In the genomic region with DNA sequence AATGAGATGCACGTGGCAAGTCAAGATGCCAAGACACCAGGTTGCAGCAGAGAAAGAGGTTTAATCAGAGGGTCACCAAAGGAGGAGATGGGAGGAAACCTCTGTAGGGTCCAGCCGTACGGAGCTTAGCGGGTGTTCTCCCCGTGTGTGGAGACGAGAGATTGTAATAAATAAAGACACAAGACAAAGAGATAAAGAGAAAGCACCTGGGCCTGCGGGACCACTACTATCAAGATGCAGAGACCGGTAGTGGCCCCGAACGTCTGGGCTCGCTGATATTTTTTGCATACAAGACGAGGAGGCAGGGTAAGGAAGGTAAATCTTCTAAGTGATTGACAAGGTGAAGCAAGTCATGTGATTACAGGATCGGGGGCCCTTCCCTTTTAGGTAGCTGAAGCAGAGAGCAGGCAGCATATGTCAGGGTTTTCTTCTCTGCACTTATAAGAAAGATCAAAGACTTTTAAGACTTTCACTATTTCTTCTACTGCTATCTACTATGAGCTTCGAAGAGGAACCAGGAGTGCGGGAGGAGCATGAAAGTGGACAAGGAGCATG, we compare ENCODE assay signal across 1 cellular context.
A peak's percentile ranks its signal among the peaks of the same experiment; 100 is the strongest.
TF ChIP-seq lines count a peak whose summit lies in the region.

No MANE protein-coding gene starts in this region.

TF ChIP-seq in K562, 482 proteins besides CTCF, POLR2A, EP300 and RAD21 (continued from another document):
- TF ChIP-seq, protein P1, sequence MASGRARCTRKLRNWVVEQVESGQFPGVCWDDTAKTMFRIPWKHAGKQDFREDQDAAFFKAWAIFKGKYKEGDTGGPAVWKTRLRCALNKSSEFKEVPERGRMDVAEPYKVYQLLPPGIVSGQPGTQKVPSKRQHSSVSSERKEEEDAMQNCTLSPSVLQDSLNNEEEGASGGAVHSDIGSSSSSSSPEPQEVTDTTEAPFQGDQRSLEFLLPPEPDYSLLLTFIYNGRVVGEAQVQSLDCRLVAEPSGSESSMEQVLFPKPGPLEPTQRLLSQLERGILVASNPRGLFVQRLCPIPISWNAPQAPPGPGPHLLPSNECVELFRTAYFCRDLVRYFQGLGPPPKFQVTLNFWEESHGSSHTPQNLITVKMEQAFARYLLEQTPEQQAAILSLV (tag; IDR thresholded peaks at IDR 0.05): no peak
- TF ChIP-seq SNRNP70 (optimal IDR thresholded peaks at IDR 0.05; ENCODE audit: low read depth, low read length) (no peak), ZNF239 (CRISPR knock-in tag; IDR thresholded peaks at IDR 0.05) (no peak), MTA2 (IDR thresholded peaks at IDR 0.05; ENCODE audit: low read depth) (peak; percentile 26; the same call in 1 of the 2 replicates), RBM34 (IDR thresholded peaks at IDR 0.05; ENCODE audit: borderline replicate concordance, insufficient read depth, low read length) (no peak), ZNF431 (CRISPR knock-in tag; IDR thresholded peaks at IDR 0.05) (no peak), MCM2 (IDR thresholded peaks at IDR 0.05; ENCODE audit: low read depth) (no peak), NCOA2 (IDR thresholded peaks at IDR 0.05; ENCODE audit: partially characterized antibody in 2 of 2) (no peak), ZC3H8 (IDR thresholded peaks at IDR 0.05) (no peak), HEY1 (CRISPR knock-in tag; IDR thresholded peaks at IDR 0.05; ENCODE audit: borderline replicate concordance) (no peak), TOE1 (IDR thresholded peaks at IDR 0.05; ENCODE audit: borderline replicate concordance) (peak; percentile 58; the same call in 1 of the 2 replicates), TOE1 (CRISPR knock-in tag; IDR thresholded peaks at IDR 0.05; ENCODE audit: borderline replicate concordance, low read depth) (no peak), SUPT5H (IDR thresholded peaks at IDR 0.05) (no peak), NCOA1 (IDR thresholded peaks at IDR 0.05; ENCODE audit: low read depth) (no peak), FOXM1 (IDR thresholded peaks at IDR 0.05; ENCODE audit: low read depth) (peak; percentile 11; the same call in 1 of the 2 replicates), FOXM1 (CRISPR knock-in tag; IDR thresholded peaks at IDR 0.05; ENCODE audit: low read depth) (no peak), KDM1A (IDR thresholded peaks at IDR 0.05) (0 out of 4 replicates have a peak, but pooled peaks of 1 of the 2 experiments have one; percentile 18), CREBBP (IDR thresholded peaks at IDR 0.05; ENCODE audit: low read depth, low read length) (no peak), KAT7 (CRISPR knock-in tag; IDR thresholded peaks at IDR 0.05; ENCODE audit: borderline replicate concordance) (no peak), PHB (CRISPR knock-in tag; IDR thresholded peaks at IDR 0.05) (no peak), FOXK2 (conservative IDR thresholded peaks at IDR 0.05 in 1 of 2, IDR thresholded peaks at IDR 0.05 in 1 of 2; ENCODE audit: low read depth in 2 of 2) (peak in 1 of 2 experiments; percentile 6; a peak in 1 of 4 replicates)
- TF ChIP-seq, protein P2, sequence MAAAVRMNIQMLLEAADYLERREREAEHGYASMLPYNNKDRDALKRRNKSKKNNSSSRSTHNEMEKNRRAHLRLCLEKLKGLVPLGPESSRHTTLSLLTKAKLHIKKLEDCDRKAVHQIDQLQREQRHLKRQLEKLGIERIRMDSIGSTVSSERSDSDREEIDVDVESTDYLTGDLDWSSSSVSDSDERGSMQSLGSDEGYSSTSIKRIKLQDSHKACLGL (CRISPR knock-in tag; IDR thresholded peaks at IDR 0.05; ENCODE audit: borderline replicate concordance, poor library complexity, severe bottlenecking): no peak
TF ChIP-seq in K562: peak in this region for 26.
